In the genomic region with DNA sequence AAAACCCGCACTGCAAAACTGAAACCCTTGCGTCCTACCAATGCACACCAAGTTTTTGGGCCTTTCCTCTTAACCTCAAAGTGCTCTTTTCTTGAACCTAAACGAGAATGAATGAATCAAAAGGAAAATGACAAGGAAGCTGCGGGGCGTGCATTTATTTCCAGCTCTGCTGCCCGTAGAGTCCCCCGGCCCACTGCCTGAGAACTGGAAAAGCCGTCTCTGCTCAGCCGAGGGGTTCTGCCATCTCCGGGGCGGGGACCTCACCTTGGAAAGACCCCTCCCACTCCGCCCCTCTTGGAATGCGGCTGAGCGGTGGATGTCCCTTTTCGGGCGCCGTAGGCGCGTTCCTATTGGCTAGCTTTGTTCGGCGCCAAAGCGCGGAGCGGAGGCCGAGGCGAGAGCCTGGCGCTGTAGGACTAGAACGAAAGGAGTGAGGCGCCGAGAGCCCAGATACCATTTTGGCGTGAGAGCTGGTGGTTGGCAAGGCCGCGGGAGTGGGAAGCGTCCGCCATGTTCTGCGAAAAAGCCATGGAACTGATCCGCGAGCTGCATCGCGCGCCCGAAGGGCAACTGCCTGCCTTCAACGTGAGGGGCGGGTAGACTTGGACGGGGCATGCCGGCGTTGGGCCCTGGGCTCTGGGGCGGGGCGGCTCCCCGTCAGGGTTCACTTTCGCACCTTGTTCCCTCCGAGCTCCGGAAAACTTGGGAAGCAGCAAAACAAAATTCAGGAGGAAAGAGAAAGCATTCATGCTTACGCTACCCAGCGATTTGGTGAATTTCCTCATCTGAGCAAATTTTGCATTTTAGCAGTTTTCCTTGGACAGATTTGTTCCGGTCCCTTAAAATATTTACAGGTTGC, we compare ENCODE assay signal across 1 cellular context.
TF ChIP-seq lines count a peak whose summit lies in the region.

A gene (plus strand): TSS at position 363 of the 859 bp plus-strand sequence. CDS start 148 bp downstream, at position 511.

TF ChIP-seq in SK-N-SH, 30 proteins besides CTCF, POLR2A, EP300 and RAD21 (continued from another document):
- TF ChIP-seq ELF1 (IDR thresholded peaks at IDR 0.05) (peak; percentile 64), FOSL2 (IDR thresholded peaks at IDR 0.05; ENCODE audit: borderline replicate concordance, low read depth) (no peak; the same call in 1 of the 2 replicates), MEF2A (IDR thresholded peaks at IDR 0.05; ENCODE audit: borderline replicate concordance, low read depth) (no peak), GATA2 (CRISPR knock-in tag; IDR thresholded peaks at IDR 0.05) (no peak), SIN3A (IDR thresholded peaks at IDR 0.05; ENCODE audit: borderline replicate concordance, low read depth, low read length) (peak; percentile 89), POLR2AphosphoS5 (IDR thresholded peaks at IDR 0.05; ENCODE audit: low read depth, low read length) (peak; percentile 87), FOXJ3 (CRISPR knock-in tag; IDR thresholded peaks at IDR 0.05) (no peak), RCOR1 (IDR thresholded peaks at IDR 0.05; ENCODE audit: low read length) (0 out of 2 replicates have a peak, but pooled peaks have one; percentile 9), YY1 (IDR thresholded peaks at IDR 0.05; ENCODE audit: low read depth) (peak; percentile 66), FOXM1 (IDR thresholded peaks at IDR 0.05; ENCODE audit: low read depth) (no peak), TEAD4 (IDR thresholded peaks at IDR 0.05; ENCODE audit: borderline replicate concordance, insufficient read depth) (peak; percentile 89), NRF1 (IDR thresholded peaks at IDR 0.05; ENCODE audit: low read depth, low read length) (no peak), CHD2 (IDR thresholded peaks at IDR 0.05; ENCODE audit: low read length, partially characterized antibody) (peak; percentile 67), RXRA (IDR thresholded peaks at IDR 0.05; ENCODE audit: borderline replicate concordance, low read depth) (no peak), TAF1 (IDR thresholded peaks at IDR 0.05; ENCODE audit: borderline replicate concordance, low read depth, low read length) (peak; percentile 28; the same call in 1 of the 2 replicates), GABPA (IDR thresholded peaks at IDR 0.05; ENCODE audit: low read depth) (no peak), EZH2phosphoT487 (IDR thresholded peaks at IDR 0.05; ENCODE audit: borderline replicate concordance, low read depth) (no peak), MXI1 (IDR thresholded peaks at IDR 0.05; ENCODE audit: low read depth, low read length) (peak; percentile 93), NFIC (IDR thresholded peaks at IDR 0.05; ENCODE audit: borderline replicate concordance) (no peak), TCF12 (IDR thresholded peaks at IDR 0.05) (no peak)
- TF ChIP-seq, protein P1, sequence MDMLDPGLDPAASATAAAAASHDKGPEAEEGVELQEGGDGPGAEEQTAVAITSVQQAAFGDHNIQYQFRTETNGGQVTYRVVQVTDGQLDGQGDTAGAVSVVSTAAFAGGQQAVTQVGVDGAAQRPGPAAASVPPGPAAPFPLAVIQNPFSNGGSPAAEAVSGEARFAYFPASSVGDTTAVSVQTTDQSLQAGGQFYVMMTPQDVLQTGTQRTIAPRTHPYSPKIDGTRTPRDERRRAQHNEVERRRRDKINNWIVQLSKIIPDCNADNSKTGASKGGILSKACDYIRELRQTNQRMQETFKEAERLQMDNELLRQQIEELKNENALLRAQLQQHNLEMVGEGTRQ (IDR thresholded peaks at IDR 0.05; ENCODE audit: borderline replicate concordance, low read depth, low read length): no peak
- TF ChIP-seq, protein P2, sequence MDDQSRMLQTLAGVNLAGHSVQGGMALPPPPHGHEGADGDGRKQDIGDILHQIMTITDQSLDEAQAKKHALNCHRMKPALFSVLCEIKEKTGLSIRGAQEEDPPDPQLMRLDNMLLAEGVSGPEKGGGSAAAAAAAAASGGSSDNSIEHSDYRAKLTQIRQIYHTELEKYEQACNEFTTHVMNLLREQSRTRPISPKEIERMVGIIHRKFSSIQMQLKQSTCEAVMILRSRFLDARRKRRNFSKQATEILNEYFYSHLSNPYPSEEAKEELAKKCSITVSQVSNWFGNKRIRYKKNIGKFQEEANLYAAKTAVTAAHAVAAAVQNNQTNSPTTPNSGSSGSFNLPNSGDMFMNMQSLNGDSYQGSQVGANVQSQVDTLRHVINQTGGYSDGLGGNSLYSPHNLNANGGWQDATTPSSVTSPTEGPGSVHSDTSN (IDR thresholded peaks at IDR 0.05): no peak
- TF ChIP-seq, protein P3, sequence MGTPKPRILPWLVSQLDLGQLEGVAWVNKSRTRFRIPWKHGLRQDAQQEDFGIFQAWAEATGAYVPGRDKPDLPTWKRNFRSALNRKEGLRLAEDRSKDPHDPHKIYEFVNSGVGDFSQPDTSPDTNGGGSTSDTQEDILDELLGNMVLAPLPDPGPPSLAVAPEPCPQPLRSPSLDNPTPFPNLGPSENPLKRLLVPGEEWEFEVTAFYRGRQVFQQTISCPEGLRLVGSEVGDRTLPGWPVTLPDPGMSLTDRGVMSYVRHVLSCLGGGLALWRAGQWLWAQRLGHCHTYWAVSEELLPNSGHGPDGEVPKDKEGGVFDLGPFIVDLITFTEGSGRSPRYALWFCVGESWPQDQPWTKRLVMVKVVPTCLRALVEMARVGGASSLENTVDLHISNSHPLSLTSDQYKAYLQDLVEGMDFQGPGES (IDR thresholded peaks at IDR 0.05; ENCODE audit: low read depth, low read length): 0 out of 2 replicates have a peak, but pooled peaks have one; percentile 39
- TF ChIP-seq, protein P4, sequence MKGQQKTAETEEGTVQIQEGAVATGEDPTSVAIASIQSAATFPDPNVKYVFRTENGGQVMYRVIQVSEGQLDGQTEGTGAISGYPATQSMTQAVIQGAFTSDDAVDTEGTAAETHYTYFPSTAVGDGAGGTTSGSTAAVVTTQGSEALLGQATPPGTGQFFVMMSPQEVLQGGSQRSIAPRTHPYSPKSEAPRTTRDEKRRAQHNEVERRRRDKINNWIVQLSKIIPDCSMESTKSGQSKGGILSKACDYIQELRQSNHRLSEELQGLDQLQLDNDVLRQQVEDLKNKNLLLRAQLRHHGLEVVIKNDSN (IDR thresholded peaks at IDR 0.05; ENCODE audit: borderline replicate concordance, low read depth): no peak
- TF ChIP-seq, protein P5, sequence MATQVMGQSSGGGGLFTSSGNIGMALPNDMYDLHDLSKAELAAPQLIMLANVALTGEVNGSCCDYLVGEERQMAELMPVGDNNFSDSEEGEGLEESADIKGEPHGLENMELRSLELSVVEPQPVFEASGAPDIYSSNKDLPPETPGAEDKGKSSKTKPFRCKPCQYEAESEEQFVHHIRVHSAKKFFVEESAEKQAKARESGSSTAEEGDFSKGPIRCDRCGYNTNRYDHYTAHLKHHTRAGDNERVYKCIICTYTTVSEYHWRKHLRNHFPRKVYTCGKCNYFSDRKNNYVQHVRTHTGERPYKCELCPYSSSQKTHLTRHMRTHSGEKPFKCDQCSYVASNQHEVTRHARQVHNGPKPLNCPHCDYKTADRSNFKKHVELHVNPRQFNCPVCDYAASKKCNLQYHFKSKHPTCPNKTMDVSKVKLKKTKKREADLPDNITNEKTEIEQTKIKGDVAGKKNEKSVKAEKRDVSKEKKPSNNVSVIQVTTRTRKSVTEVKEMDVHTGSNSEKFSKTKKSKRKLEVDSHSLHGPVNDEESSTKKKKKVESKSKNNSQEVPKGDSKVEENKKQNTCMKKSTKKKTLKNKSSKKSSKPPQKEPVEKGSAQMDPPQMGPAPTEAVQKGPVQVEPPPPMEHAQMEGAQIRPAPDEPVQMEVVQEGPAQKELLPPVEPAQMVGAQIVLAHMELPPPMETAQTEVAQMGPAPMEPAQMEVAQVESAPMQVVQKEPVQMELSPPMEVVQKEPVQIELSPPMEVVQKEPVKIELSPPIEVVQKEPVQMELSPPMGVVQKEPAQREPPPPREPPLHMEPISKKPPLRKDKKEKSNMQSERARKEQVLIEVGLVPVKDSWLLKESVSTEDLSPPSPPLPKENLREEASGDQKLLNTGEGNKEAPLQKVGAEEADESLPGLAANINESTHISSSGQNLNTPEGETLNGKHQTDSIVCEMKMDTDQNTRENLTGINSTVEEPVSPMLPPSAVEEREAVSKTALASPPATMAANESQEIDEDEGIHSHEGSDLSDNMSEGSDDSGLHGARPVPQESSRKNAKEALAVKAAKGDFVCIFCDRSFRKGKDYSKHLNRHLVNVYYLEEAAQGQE (IDR thresholded peaks at IDR 0.05; ENCODE audit: low read depth, low read length): 0 out of 2 replicates have a peak, but pooled peaks have one; percentile 15
- TF ChIP-seq, protein P6, sequence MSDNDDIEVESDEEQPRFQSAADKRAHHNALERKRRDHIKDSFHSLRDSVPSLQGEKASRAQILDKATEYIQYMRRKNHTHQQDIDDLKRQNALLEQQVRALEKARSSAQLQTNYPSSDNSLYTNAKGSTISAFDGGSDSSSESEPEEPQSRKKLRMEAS (IDR thresholded peaks at IDR 0.05; ENCODE audit: low read depth): peak; percentile 92
